ENCODE assay signal across 13 cellular contexts in the genomic region with DNA sequence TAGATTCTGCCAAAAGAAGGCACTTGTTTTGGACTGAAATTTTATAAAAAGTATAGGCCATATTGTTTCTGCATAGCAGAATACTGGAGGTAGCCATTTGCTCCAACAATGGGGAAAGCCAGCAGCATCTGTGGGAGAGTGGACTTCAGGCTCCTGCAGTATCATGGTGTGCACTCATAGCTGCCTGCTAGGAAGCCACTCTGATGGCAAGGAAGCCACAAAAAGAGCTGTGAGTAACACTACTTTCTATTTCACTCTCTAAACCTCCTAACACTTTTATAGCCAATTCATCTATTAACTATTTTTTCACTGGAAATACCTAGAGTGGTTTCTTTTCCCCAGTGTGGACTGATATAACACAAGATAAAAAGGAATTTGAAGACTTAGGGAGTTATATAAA.
"Had no signal": no experiment of that assay in that cellular context is flagged by ENCODE, and none has a peak within 500 bp of the region (broad histone marks: within the 10 kb centered on the region; RNA-seq: fewer than 3 reads in every experiment).

No MANE protein-coding gene starts in this region.

- H3K27me3 ChIP-seq: neutrophil had no signal

- ATAC-seq: effector memory CD8-positive, alpha-beta T cell; natural killer cell had no signal

- H3K36me3 ChIP-seq: neutrophil, thoracic aorta had no signal

- H3K27ac ChIP-seq: neutrophil, parathyroid adenoma, thoracic aorta had no signal

- H3K4me3 ChIP-seq: thoracic aorta had no signal

- H3K9me3 ChIP-seq: neutrophil, thoracic aorta had no signal

- H3K9ac ChIP-seq: parathyroid adenoma had no signal

- H3K4me1 ChIP-seq: parathyroid adenoma had no signal

- H3K79me2 ChIP-seq: parathyroid adenoma had no signal

- DNase-seq: activated CD4-positive, alpha-beta memory T cell treated with anti-CD3 and anti-CD28 coated beads, Interleukin-2, amount 10 ng/mL, durations not matched to agents 7 days and 5 days; activated CD4-positive, alpha-beta T cell treated with anti-CD3 and anti-CD28 coated beads for 1 hour; activated CD8-positive, alpha-beta memory T cell treated with anti-CD3 and anti-CD28 coated beads, Interleukin-2, amount 50 U/mL, for 4 hours; dermis blood vessel endothelial cell; effector memory CD8-positive, alpha-beta T cell; head of caudate nucleus; immature natural killer cell; mesenchymal stem cell; natural killer cell; stimulated activated CD4-positive, alpha-beta T cell treated with anti-CD3 and anti-CD28 coated beads, Interleukin-1b, Interleukin-23, amount 100 ng/mL, for 48 hours had no signal

- H2AFZ ChIP-seq: parathyroid adenoma had no signal
